Comparison of ENCODE assay signal across 14 cellular contexts in genomic region chr1:12144236-12144635, GRCh38. TPM values are rescaled to one million over a fixed set of nuclear protein-coding genes. Genes with fewer than 3 reads are reported as not detected.
A peak's percentile ranks its signal among the peaks of the same experiment; 100 is the strongest.
DNase-seq lines count a peak whose midpoint lies in the region; ATAC-seq, FAIRE-seq and TF ChIP-seq lines count a peak whose summit lies in the region.
"Had no signal": no experiment of that assay in that cellular context is flagged by ENCODE, and none has a peak within 500 bp of the region (broad histone marks: within the 10 kb centered on the region; RNA-seq: fewer than 3 reads in every experiment).

No MANE protein-coding gene starts in this region.

- no peaks in the 10 kb centered on the region for H3K9me3 Mint-ChIP-seq in T-cell

- H3K27ac ChIP-seq in gastroesophageal sphincter (peak overlapping the region in 3 of 4 donors; percentile 41 to 65 (median 54)), small intestine (ENCODE audit: low read depth in 1 of 2, low read length in 1 of 2) (peak overlapping the region; percentile 80 to 95)
- H3K27ac ChIP-seq: epithelial cell of prostate had no signal

- H3K27ac Mint-ChIP-seq in T-cell, result peak overlapping the region; percentile 84 to 96

- no peak overlapping the region for H3K4me3 Mint-ChIP-seq in T-cell

- H3K4me1 ChIP-seq in gastroesophageal sphincter (peaks cover 0 to 45% (median 8%) of the 10 kb centered on the region in 3 donors), small intestine (ENCODE audit: control insufficient read depth in 2 of 2, insufficient read depth in 1 of 2, low read depth in 1 of 2, low read length in 1 of 2) (peaks cover 7 to 24% of the 10 kb centered on the region in 2 donors)

- POLR2A ChIA-PET in T-cell (lab: Charles Lee), result interaction anchor here in 1 of 2 donors (0.6 kb wide), 1 partner anchor 15 kb away, joined by 3 read pairs; no protein-coding TSS in a partner anchor

- H3K36me3 ChIP-seq in gastroesophageal sphincter (no peaks in the 10 kb centered on the region), small intestine (ENCODE audit: control insufficient read depth in 2 of 2, insufficient read depth in 2 of 2, low read length in 2 of 2) (no peaks in the 10 kb centered on the region)

- DNase-seq in EL, result peak; percentile 33
- no peak for DNase-seq in T-cell
- peak; percentile 95 for DNase-seq in small intestine
- no peak for DNase-seq in GM03348 (ENCODE audit: low spot score)
- no peak for DNase-seq in NOMO-1 treated with dmso at 0.1 percent for 144 hours (lab: John Stamatoyannopoulos, UW; ENCODE audit: unreplicated experiment)
- DNase-seq in CD1c-positive myeloid dendritic cell (ENCODE audit: extremely low spot score), result no peak
- DNase-seq: activated gamma-delta T cell; stimulated activated CD4-positive, alpha-beta T cell treated with anti-CD3 and anti-CD28 coated beads, Interleukin-1b, Interleukin-23, amount 100 ng/mL, for 48 hours; T-helper 9 cell had no signal

- no peak for TF ChIP-seq EP300 in gastroesophageal sphincter (IDR thresholded peaks at IDR 0.05)

- CTCF ChIA-PET in T-cell (lab: Charles Lee), result no interaction called here

- no peaks in the 10 kb centered on the region for H3K36me3 Mint-ChIP-seq in T-cell

- H3K4me3 ChIP-seq in gastroesophageal sphincter (no peak overlapping the region), small intestine (ENCODE audit: low read depth in 1 of 2, low read length in 2 of 2) (no peak overlapping the region)
- H3K4me3 ChIP-seq: lung had no signal

- no peaks in the 10 kb centered on the region for H3K9me3 ChIP-seq in gastroesophageal sphincter
- no peaks in the 10 kb centered on the region for H3K9me3 ChIP-seq in small intestine (ENCODE audit: control insufficient read depth, low read depth)

- peaks cover 5% of the 10 kb centered on the region for H3K27me3 ChIP-seq in gastroesophageal sphincter
- H3K27me3 ChIP-seq in small intestine (ENCODE audit: control insufficient read depth in 2 of 2, insufficient read depth in 2 of 2, low read length in 2 of 2), result no peaks in the 10 kb centered on the region

- H3K4me1 Mint-ChIP-seq in T-cell, result peaks cover 50 to 58% (median 57%) of the 10 kb centered on the region in 3 donors

- no peak for FAIRE-seq in small intestine (lab: Jason Lieb, UNC)
- FAIRE-seq: G401.6 had no signal

- WGBS in gastroesophageal sphincter (ENCODE audit: low coverage in 1 of 2), 2 donors, result 44% methylated on average over 1 of the region's 8 CpGs; no CpG with 5 or more reads in 1 of the 2 donors
- WGBS in small intestine, 3 donors, result 19 to 60% (median 37%) methylated on average over 8 of the region's 8 CpGs

- ATAC-seq in T-cell (replicated peaks in 1 of 4), result no peak
- no peak for ATAC-seq in gastroesophageal sphincter
- ATAC-seq in GM19467 (IDR thresholded peaks at IDR 0.05; ENCODE audit: unreplicated experiment), result no peak

- no peaks in the 10 kb centered on the region for H3K27me3 Mint-ChIP-seq in T-cell

- TF ChIP-seq POLR2A in gastroesophageal sphincter (IDR thresholded peaks at IDR 0.05), result no peak

- no peak for TF ChIP-seq CTCF in gastroesophageal sphincter (IDR thresholded peaks at IDR 0.05)

RNA-seq across cellular contexts. Expression of gene TNFRSF1B, which starts 22.6 kb away (rescaled TPM):
- total RNA-seq in T-cell (100 to 1,000 TPM in 2 of 5 donors, 10 to 100 TPM in 3; 55.0 to 130 (median 99.6) TPM), gastroesophageal sphincter (10 to 100 TPM; 10.9 to 34.9 (median 31.0) TPM)
- 10 to 100 TPM; 17.2 to 30.4 (median 20.0) TPM for polyA plus RNA-seq in small intestine

Comparison
In these comparisons a context has a peak if more than half of its experiments do, and no peak if none do; other contexts are left out.
1. DNase-seq: peak in EL (single experiment) and small intestine (single experiment); none in T-cell (0 of 34), GM03348 (single experiment), NOMO-1 treated with dmso at 0.1 percent for 144 hours (single experiment) and CD1c-positive myeloid dendritic cell (single experiment).